Comparison of ENCODE assay signal across 17 cellular contexts in genomic region chr3:105807146-105807545, GRCh38.
DNase-seq lines count a peak whose midpoint lies in the region; ATAC-seq and TF ChIP-seq lines count a peak whose summit lies in the region.
"Had no signal": no experiment of that assay in that cellular context is flagged by ENCODE, and none has a peak within 500 bp of the region (broad histone marks: within the 10 kb centered on the region; RNA-seq: fewer than 3 reads in every experiment).

No MANE protein-coding gene starts in this region.

- no peaks in the 10 kb centered on the region for H3K27me3 Mint-ChIP-seq in activated CD8-positive, alpha-beta memory T cell treated with anti-CD3 and anti-CD28 coated beads, Interleukin-2, amount 10 ng/mL, durations not matched to agents 7 days and 5 days
- H3K27me3 Mint-ChIP-seq in natural killer cell treated with Interleukin-12 subunit alpha and Interleukin-12 subunit beta and Interleukin-15 and Interleukin-18, amount 100 ng/mL, for 72 hours = no peaks in the 10 kb centered on the region
- H3K27me3 Mint-ChIP-seq in natural killer cell (ENCODE audit: low read depth in 2 of 2) = no peaks in the 10 kb centered on the region
- H3K27me3 Mint-ChIP-seq in activated naive CD8-positive, alpha-beta T cell treated with anti-CD3 and anti-CD28 coated beads, Interleukin-2, amount 50 U/mL, for 24 hours = no peaks in the 10 kb centered on the region
- H3K27me3 Mint-ChIP-seq: CD4-positive, alpha-beta T cell had no signal

- no peak for DNase-seq in activated CD8-positive, alpha-beta memory T cell treated with anti-CD3 and anti-CD28 coated beads, Interleukin-2, amount 10 ng/mL, durations not matched to agents 7 days and 5 days
- no peak for DNase-seq in activated CD8-positive, alpha-beta memory T cell treated with anti-CD3 and anti-CD28 coated beads, Interleukin-2, amount 50 U/mL, for 4 hours
- DNase-seq in natural killer cell treated with Interleukin-12 subunit alpha and Interleukin-12 subunit beta and Interleukin-15 and Interleukin-18, amount 100 ng/mL, for 72 hours (ENCODE audit: low spot score) = no peak
- no peak for DNase-seq in natural killer cell
- DNase-seq in activated naive CD8-positive, alpha-beta T cell treated with anti-CD3 and anti-CD28 coated beads, Interleukin-2, amount 50 U/mL, for 24 hours = no peak
- no peak for DNase-seq in SKM-1 treated with dmso at 0.1 percent for 144 hours (lab: John Stamatoyannopoulos, UW; ENCODE audit: unreplicated experiment)
- DNase-seq: Caco-2, H7, KG1, NCI-H1436, NCI-H1930, NCI-H345, NCI-H524 treated with DMSO at 0.1 percent for 48 hours had no signal

- no peak for ATAC-seq in activated CD8-positive, alpha-beta memory T cell treated with anti-CD3 and anti-CD28 coated beads, Interleukin-2, amount 10 ng/mL, durations not matched to agents 7 days and 5 days
- ATAC-seq in natural killer cell treated with Interleukin-12 subunit alpha and Interleukin-12 subunit beta and Interleukin-15 and Interleukin-18, amount 100 ng/mL, for 72 hours = no peak
- ATAC-seq in natural killer cell (no peak), SK-N-SH treated with all-trans-retinoic acid at 6 μM for 48 hours (no peak), HG02870 (IDR thresholded peaks at IDR 0.05; ENCODE audit: unreplicated experiment) (no peak)
- no peak for ATAC-seq in activated naive CD8-positive, alpha-beta T cell treated with anti-CD3 and anti-CD28 coated beads, Interleukin-2, amount 50 U/mL, for 24 hours

- peaks cover 36% of the 10 kb centered on the region for H3K36me3 Mint-ChIP-seq in activated CD8-positive, alpha-beta memory T cell treated with anti-CD3 and anti-CD28 coated beads, Interleukin-2, amount 10 ng/mL, durations not matched to agents 7 days and 5 days
- peaks cover 16% of the 10 kb centered on the region for H3K36me3 Mint-ChIP-seq in natural killer cell treated with Interleukin-12 subunit alpha and Interleukin-12 subunit beta and Interleukin-15 and Interleukin-18, amount 100 ng/mL, for 72 hours
- no peaks in the 10 kb centered on the region for H3K36me3 Mint-ChIP-seq in natural killer cell
- H3K36me3 Mint-ChIP-seq in activated naive CD8-positive, alpha-beta T cell treated with anti-CD3 and anti-CD28 coated beads, Interleukin-2, amount 50 U/mL, for 24 hours (ENCODE audit: low read depth) = peaks cover 44% of the 10 kb centered on the region

- no peak for TF ChIP-seq CTCF in natural killer cell (IDR thresholded peaks at IDR 0.05)

- no peak overlapping the region for H3K4me3 Mint-ChIP-seq in activated CD8-positive, alpha-beta memory T cell treated with anti-CD3 and anti-CD28 coated beads, Interleukin-2, amount 10 ng/mL, durations not matched to agents 7 days and 5 days
- H3K4me3 Mint-ChIP-seq in natural killer cell treated with Interleukin-12 subunit alpha and Interleukin-12 subunit beta and Interleukin-15 and Interleukin-18, amount 100 ng/mL, for 72 hours = peak overlapping the region; percentile 20
- no peak overlapping the region for H3K4me3 Mint-ChIP-seq in natural killer cell
- no peak overlapping the region for H3K4me3 Mint-ChIP-seq in activated naive CD8-positive, alpha-beta T cell treated with anti-CD3 and anti-CD28 coated beads, Interleukin-2, amount 50 U/mL, for 24 hours
- H3K4me3 Mint-ChIP-seq: HFFc6 had no signal

- CTCF ChIA-PET in activated CD8-positive, alpha-beta memory T cell treated with anti-CD3 and anti-CD28 coated beads, Interleukin-2, amount 10 ng/mL, durations not matched to agents 7 days and 5 days (lab: Charles Lee) = interaction anchor here (1.0 to 1.6 kb wide), 3 partner anchors 12 to 30 kb away, joined by 3 to 5 read pairs (median 4); no protein-coding TSS in a partner anchor

- peaks cover 62% of the 10 kb centered on the region for H3K4me1 Mint-ChIP-seq in activated CD8-positive, alpha-beta memory T cell treated with anti-CD3 and anti-CD28 coated beads, Interleukin-2, amount 10 ng/mL, durations not matched to agents 7 days and 5 days
- H3K4me1 Mint-ChIP-seq in natural killer cell treated with Interleukin-12 subunit alpha and Interleukin-12 subunit beta and Interleukin-15 and Interleukin-18, amount 100 ng/mL, for 72 hours (ENCODE audit: low read depth in 2 of 2) = peaks cover 34 to 49% of the 10 kb centered on the region in 2 donors
- H3K4me1 Mint-ChIP-seq in natural killer cell = peaks cover 58 to 65% of the 10 kb centered on the region in 2 donors
- peaks cover 84% of the 10 kb centered on the region for H3K4me1 Mint-ChIP-seq in activated naive CD8-positive, alpha-beta T cell treated with anti-CD3 and anti-CD28 coated beads, Interleukin-2, amount 50 U/mL, for 24 hours

- peak overlapping the region; percentile 28 for H3K27ac Mint-ChIP-seq in activated CD8-positive, alpha-beta memory T cell treated with anti-CD3 and anti-CD28 coated beads, Interleukin-2, amount 10 ng/mL, durations not matched to agents 7 days and 5 days
- H3K27ac Mint-ChIP-seq in natural killer cell treated with Interleukin-12 subunit alpha and Interleukin-12 subunit beta and Interleukin-15 and Interleukin-18, amount 100 ng/mL, for 72 hours = peak overlapping the region in 1 of 2 donors; percentile 59
- peak overlapping the region in 1 of 2 donors; percentile 75 for H3K27ac Mint-ChIP-seq in natural killer cell
- peak overlapping the region; percentile 88 for H3K27ac Mint-ChIP-seq in activated naive CD8-positive, alpha-beta T cell treated with anti-CD3 and anti-CD28 coated beads, Interleukin-2, amount 50 U/mL, for 24 hours
- H3K27ac Mint-ChIP-seq: HFFc6 had no signal

- intact Hi-C loops in natural killer cell (cut with micrococcal nuclease) = loop anchor here (2.0 to 5.0 kb wide), 3 partner anchors 35 to 60 kb away; no protein-coding TSS in a partner anchor

- peaks cover 3% of the 10 kb centered on the region for H3K9me3 Mint-ChIP-seq in activated CD8-positive, alpha-beta memory T cell treated with anti-CD3 and anti-CD28 coated beads, Interleukin-2, amount 10 ng/mL, durations not matched to agents 7 days and 5 days (ENCODE audit: low read depth)
- H3K9me3 Mint-ChIP-seq in natural killer cell treated with Interleukin-12 subunit alpha and Interleukin-12 subunit beta and Interleukin-15 and Interleukin-18, amount 100 ng/mL, for 72 hours = peaks cover 5% of the 10 kb centered on the region
- H3K9me3 Mint-ChIP-seq in natural killer cell = no peaks in the 10 kb centered on the region
- peaks cover 5% of the 10 kb centered on the region for H3K9me3 Mint-ChIP-seq in activated naive CD8-positive, alpha-beta T cell treated with anti-CD3 and anti-CD28 coated beads, Interleukin-2, amount 50 U/mL, for 24 hours
- H3K9me3 Mint-ChIP-seq: CD4-positive, alpha-beta T cell; HFFc6 had no signal

TF ChIP-seq in SK-N-SH treated with all-trans-retinoic acid at 6 μM for 48 hours, 23 proteins besides CTCF, POLR2A, EP300 and RAD21 (continues in another document):
- TF ChIP-seq TSHZ2 (CRISPR knock-in tag; IDR thresholded peaks at IDR 0.05) (no peak), ESRRG (CRISPR knock-in tag; IDR thresholded peaks at IDR 0.05) (no peak), TCF4 (CRISPR knock-in tag; IDR thresholded peaks at IDR 0.05; ENCODE audit: borderline replicate concordance) (no peak), ZC3H10 (CRISPR knock-in tag; IDR thresholded peaks at IDR 0.05) (no peak), ZNF8 (CRISPR knock-in tag; IDR thresholded peaks at IDR 0.05) (no peak), CSDC2 (CRISPR knock-in tag; IDR thresholded peaks at IDR 0.05) (no peak), POU6F1 (CRISPR knock-in tag; IDR thresholded peaks at IDR 0.05; ENCODE audit: borderline replicate concordance, low read depth) (no peak), ISL1 (CRISPR knock-in tag; IDR thresholded peaks at IDR 0.05) (no peak), OSR1 (CRISPR knock-in tag; IDR thresholded peaks at IDR 0.05) (no peak), TOX (CRISPR knock-in tag; IDR thresholded peaks at IDR 0.05; ENCODE audit: borderline replicate concordance) (no peak), SNAI2 (CRISPR knock-in tag; IDR thresholded peaks at IDR 0.05) (no peak), ZNF565 (CRISPR knock-in tag; conservative IDR thresholded peaks at IDR 0.05; ENCODE audit: low read depth) (no peak), BACH2 (CRISPR knock-in tag; IDR thresholded peaks at IDR 0.05; ENCODE audit: borderline replicate concordance) (no peak), ZNF70 (CRISPR knock-in tag; IDR thresholded peaks at IDR 0.05) (no peak)
